Comparison of ENCODE assay signal across 8 cellular contexts in the genomic region with DNA sequence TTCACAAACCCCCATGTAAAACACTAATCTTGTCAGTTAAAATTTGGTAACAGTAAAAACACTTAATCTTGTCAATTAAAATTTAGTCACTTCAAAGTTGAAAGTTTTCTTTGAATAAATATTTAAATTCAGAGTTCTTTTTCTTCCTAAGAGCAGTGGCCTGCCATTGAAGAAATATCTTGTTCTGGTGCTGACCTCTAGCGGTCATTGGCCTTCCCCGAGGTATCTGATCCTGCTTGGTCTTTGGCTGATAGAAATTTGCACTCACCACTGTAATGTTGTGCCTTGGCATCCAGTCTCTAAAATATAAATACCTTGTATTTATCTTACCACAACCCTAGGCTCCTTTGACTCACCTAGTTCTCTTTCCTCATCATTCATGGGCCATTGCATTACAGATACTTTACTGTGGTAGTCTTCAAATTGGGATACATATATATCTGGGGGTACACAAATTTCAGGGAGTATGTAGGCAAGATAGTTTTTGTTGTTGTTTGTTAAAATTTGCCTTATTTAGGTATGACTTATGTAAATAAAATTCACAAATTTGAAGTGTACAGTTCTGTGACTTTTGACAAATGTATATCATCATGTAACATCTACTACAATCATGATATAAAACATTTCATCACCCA. TPM values are rescaled to one million over a fixed set of nuclear protein-coding genes. Genes with fewer than 3 reads are reported as not detected.
A peak's percentile ranks its signal among the peaks of the same experiment; 100 is the strongest.
DNase-seq lines count a peak whose midpoint lies in the region; ATAC-seq and TF ChIP-seq lines count a peak whose summit lies in the region.

No MANE protein-coding gene starts in this region.

- no peak overlapping the region for H3K4me3 ChIP-seq in dorsolateral prefrontal cortex

- H3K27me3 ChIP-seq in dorsolateral prefrontal cortex = no peaks in the 10 kb centered on the region

- ATAC-seq in HG03139 (IDR thresholded peaks at IDR 0.05; ENCODE audit: unreplicated experiment) = peak; percentile 79

- intact Hi-C loops in dorsolateral prefrontal cortex (cut with DNase I) = loop anchor here (1.0 to 5.0 kb wide), 4 partner anchors 70 to 150 kb away; no protein-coding TSS in a partner anchor

- no peak overlapping the region for H3K27ac ChIP-seq in dorsolateral prefrontal cortex

- peak; percentile 24 for DNase-seq in NK-92 treated with Interleukin-12 subunit alpha and Interleukin-12 subunit beta, amount 100 ng/mL, for 24 hours (lab: John Stamatoyannopoulos, UW)
- no peak for DNase-seq in NK-92 (lab: John Stamatoyannopoulos, UW; ENCODE audit: unreplicated experiment)
- DNase-seq in NCI-H526 treated with DMSO at 0.1 percent for 48 hours (lab: John Stamatoyannopoulos, UW) = peak; percentile 36
- DNase-seq in activated CD4-positive, alpha-beta T cell treated with anti-CD3 and anti-CD28 coated beads, Interleukin-2, amount 50 U/mL, for 24 hours (ENCODE audit: low read depth in 1 of 2, low spot score in 1 of 2) = peak; percentile 32 to 75
- peak in 8 of 10 donors; percentile 46 to 88 (median 61) for DNase-seq in dorsolateral prefrontal cortex
- peak; percentile 80 to 86 for DNase-seq in lung microvascular endothelial cell (ENCODE audit: low read depth in 2 of 2)
- peak; percentile 57 for DNase-seq in stimulated activated CD8-positive, alpha-beta memory T cell treated with anti-CD3 and anti-CD28 coated beads, Interleukin-15, amount 100 ng/mL, for 1 hour (ENCODE audit: low read depth)

- TF ChIP-seq CTCF in dorsolateral prefrontal cortex (IDR thresholded peaks at IDR 0.05 in 54 of 56, conservative IDR thresholded peaks at IDR 0.05 in 2 of 56; ENCODE audit: low read depth in 1 of 56, partially characterized antibody in 56 of 56) = peak; percentile 74 to 98 (median 90)

RNA-seq across cellular contexts. Expression of gene ART3, which starts 6.7 kb away (rescaled TPM):
- total RNA-seq in dorsolateral prefrontal cortex (10 to 100 TPM in 117 of 120 experiments, 1 to 10 TPM in 3; 7.3 to 50.2 (median 23.9) TPM), lung microvascular endothelial cell (not detected in 2 replicates)

RNA-seq across cellular contexts. Expression of gene CXCL11, which starts 31.9 kb away (rescaled TPM):
- total RNA-seq in dorsolateral prefrontal cortex = 10 to 100 TPM in 2 of 120 experiments, 1 to 10 TPM in 18, under 1 TPM in 41, not detected in 59; 0.28 to 23.7 (median 0.63) TPM
- 0.20 and 0.44 TPM in 2 replicates for total RNA-seq in lung microvascular endothelial cell

RNA-seq across cellular contexts. Expression of gene CXCL10, which starts 44.5 kb away (rescaled TPM):
- 10 to 100 TPM in 4 of 120 experiments, 1 to 10 TPM in 24, under 1 TPM in 32, not detected in 60; 0.36 to 43.6 (median 0.84) TPM for total RNA-seq in dorsolateral prefrontal cortex
- 0.20 and 0.22 TPM in 2 replicates for total RNA-seq in lung microvascular endothelial cell
